ENCODE assay signal across 18 cellular contexts in genomic region chr3:194725346-194725745, GRCh38. TPM values are rescaled to one million over a fixed set of nuclear protein-coding genes. Genes with fewer than 3 reads are reported as not detected.
DNase-seq lines count a peak whose midpoint lies in the region; ATAC-seq and TF ChIP-seq lines count a peak whose summit lies in the region.
"Had no signal": no experiment of that assay in that cellular context is flagged by ENCODE, and none has a peak within 500 bp of the region (broad histone marks: within the 10 kb centered on the region; RNA-seq: fewer than 3 reads in every experiment).

No MANE protein-coding gene starts in this region.

- H3K27me3 Mint-ChIP-seq in endodermal cell (ENCODE audit: insufficient read depth) = no peaks in the 10 kb centered on the region
- peaks cover 0 to 2% of the 10 kb centered on the region in 2 donors for H3K27me3 Mint-ChIP-seq in natural killer cell (ENCODE audit: low read depth in 2 of 2)

- H3K79me1 ChIP-seq in IMR-90 (ENCODE audit: low read depth in 1 of 2, low read length in 2 of 2) = no peaks in the 10 kb centered on the region

- no peak overlapping the region for H2AK9ac ChIP-seq in IMR-90 (replicated peaks; ENCODE audit: low read depth, low read length, poor library complexity)

- no peaks in the 10 kb centered on the region for H3K9me3 ChIP-seq in cardiac muscle cell (ENCODE audit: low read depth)
- H3K9me3 ChIP-seq in IMR-90 (ENCODE audit: control insufficient read depth, insufficient read depth, low read length) = no peaks in the 10 kb centered on the region
- no peaks in the 10 kb centered on the region for H3K9me3 ChIP-seq in endodermal cell (ENCODE audit: control insufficient read depth, low read length)
- H3K9me3 ChIP-seq in hepatocyte (ENCODE audit: low read depth) = no peaks in the 10 kb centered on the region
- H3K9me3 ChIP-seq: A549; BLaER1 treated with 17β-estradiol and CSF1 and Interleukin-3, amounts not matched to agents 10 nM and 100 nM; Caco-2 had no signal

- H3K9me1 ChIP-seq in IMR-90 (ENCODE audit: insufficient read depth, low read length) = no peaks in the 10 kb centered on the region; the same call in 1 of the 2 replicates

- intact Hi-C loops in Right ventricle myocardium inferior (cut with DNase I) (no loop called here), IMR-90 (cut with micrococcal nuclease) (no loop called here), natural killer cell (cut with micrococcal nuclease) (no loop called here)

- no peak overlapping the region for H3K4me2 ChIP-seq in IMR-90 (ENCODE audit: low read depth, low read length)
- H3K4me2 ChIP-seq in hepatocyte = no peak overlapping the region
- H3K4me2 ChIP-seq: A549 had no signal

- H3K36me3 ChIP-seq in cardiac muscle cell (no peaks in the 10 kb centered on the region), IMR-90 (ENCODE audit: control insufficient read depth, insufficient read depth, low read length) (no peaks in the 10 kb centered on the region), endodermal cell (ENCODE audit: control insufficient read depth, insufficient read depth, low read length) (no peaks in the 10 kb centered on the region), hepatocyte (replicated peaks; ENCODE audit: insufficient read depth, low read depth) (no peaks in the 10 kb centered on the region)
- H3K36me3 ChIP-seq: BLaER1 treated with 17β-estradiol and CSF1 and Interleukin-3, amounts not matched to agents 10 nM and 100 nM had no signal

- no peaks in the 10 kb centered on the region for H3K79me2 ChIP-seq in hepatocyte

- no peak overlapping the region for H3K18ac ChIP-seq in IMR-90 (ENCODE audit: low read depth, low read length)

- dilution Hi-C loops in IMR-90 (cut with HindIII; ENCODE audit: low sequenced_read_pairs, unreplicated experiment) = no loop called here

- CTCF ChIA-PET in IMR-90 (lab: Yijun Ruan, JAX) = no interaction called here

- H2BK15ac ChIP-seq in IMR-90 (ENCODE audit: low read depth, low read length) = no peak overlapping the region

- no peak overlapping the region for H4K8ac ChIP-seq in IMR-90 (ENCODE audit: low read depth in 2 of 2, low read length in 2 of 2)

- no peak overlapping the region for H4K5ac ChIP-seq in IMR-90 (ENCODE audit: low read depth, low read length)

- H3K27ac ChIP-seq in cardiac muscle cell (peak overlapping the region; percentile 88), IMR-90 (ENCODE audit: insufficient read depth, low read length) (no peak overlapping the region), endodermal cell (ENCODE audit: low read depth, low read length) (no peak overlapping the region), hepatocyte (no peak overlapping the region)
- H3K27ac ChIP-seq: 22Rv1; A549; BLaER1 treated with 17β-estradiol and CSF1 and Interleukin-3, amounts not matched to agents 10 nM and 100 nM; C4-2B had no signal

- H3K4me3 Mint-ChIP-seq in endodermal cell (no peak overlapping the region), natural killer cell (no peak overlapping the region)
- H3K4me3 Mint-ChIP-seq: B cell; CD4-positive, alpha-beta T cell; CD8-positive, alpha-beta T cell had no signal

- BruUV-seq in IMR-90 (replicated peaks; lab: Mats Ljungman, UMichigan) = no TSS peak

- DNase-seq in cardiac muscle cell (ENCODE audit: low read depth in 1 of 2, low spot score in 1 of 2) = peak in 1 of 2 donors; percentile 77
- no peak for DNase-seq in Right ventricle myocardium inferior (ENCODE audit: missing footprints)
- DNase-seq in IMR-90 = no peak
- DNase-seq in endodermal cell = no peak
- DNase-seq in natural killer cell = no peak
- no peak for DNase-seq in hepatocyte (ENCODE audit: low spot score)
- DNase-seq: AML-193; Caco-2; Calu3; CD4-positive, alpha-beta T cell; CD8-positive, alpha-beta T cell; DMS79 treated with DMSO at 0.1 percent for 48 hours; GF-D8 had no signal

- no peak overlapping the region for H2BK120ac ChIP-seq in IMR-90 (ENCODE audit: low read depth, low read length)

- H3K36me3 Mint-ChIP-seq in endodermal cell (ENCODE audit: low read depth) (no peaks in the 10 kb centered on the region), natural killer cell (no peaks in the 10 kb centered on the region)
- H3K36me3 Mint-ChIP-seq: CD8-positive, alpha-beta T cell had no signal

- no peak overlapping the region for H4K91ac ChIP-seq in IMR-90 (ENCODE audit: insufficient read depth, low read depth, low read length)

- peaks cover 34% of the 10 kb centered on the region for H3K4me1 ChIP-seq in cardiac muscle cell (ENCODE audit: low read depth)
- H3K4me1 ChIP-seq in IMR-90 (ENCODE audit: control insufficient read depth, insufficient read depth, low read length) = peaks cover 5% of the 10 kb centered on the region; the same call in 1 of the 2 replicates
- H3K4me1 ChIP-seq in endodermal cell (ENCODE audit: control insufficient read depth, insufficient read depth, low read length) = peaks cover 3% of the 10 kb centered on the region
- H3K4me1 ChIP-seq in hepatocyte (ENCODE audit: insufficient read depth) = peaks cover 10% of the 10 kb centered on the region

- TF ChIP-seq RAD21 in IMR-90 (IDR thresholded peaks at IDR 0.05; ENCODE audit: low read length) = no peak

- no peaks in the 10 kb centered on the region for H3K9me2 ChIP-seq in hepatocyte (replicated peaks; ENCODE audit: insufficient read depth)

- TF ChIP-seq POLR2A in IMR-90 (IDR thresholded peaks at IDR 0.05; ENCODE audit: low read depth, low read length) = no peak

- no peak overlapping the region for H2BK5ac ChIP-seq in IMR-90 (ENCODE audit: low read depth, low read length, poor library complexity, severe bottlenecking)

- H3K4me3 ChIP-seq in cardiac muscle cell = no peak overlapping the region
- no peak overlapping the region for H3K4me3 ChIP-seq in IMR-90 (ENCODE audit: insufficient read depth, low read depth, low read length)
- H3K4me3 ChIP-seq in endodermal cell (ENCODE audit: low read length) = no peak overlapping the region
- no peak overlapping the region for H3K4me3 ChIP-seq in hepatocyte
- H3K4me3 ChIP-seq: A549; BLaER1 treated with 17β-estradiol and CSF1 and Interleukin-3, amounts not matched to agents 10 nM and 100 nM had no signal

- H3K4me1 Mint-ChIP-seq in endodermal cell (peaks cover 43% of the 10 kb centered on the region), natural killer cell (no peaks in the 10 kb centered on the region)

- H3K27me3 ChIP-seq in cardiac muscle cell (no peaks in the 10 kb centered on the region), IMR-90 (ENCODE audit: control insufficient read depth, insufficient read depth, low read length) (peaks cover 25% of the 10 kb centered on the region), endodermal cell (ENCODE audit: control insufficient read depth, insufficient read depth, low read length, poor library complexity, severe bottlenecking) (no peaks in the 10 kb centered on the region), hepatocyte (no peaks in the 10 kb centered on the region)
- H3K27me3 ChIP-seq: BLaER1 treated with 17β-estradiol and CSF1 and Interleukin-3, amounts not matched to agents 10 nM and 100 nM had no signal

- in situ Hi-C loops in IMR-90 (cut with MboI; ENCODE audit: low sequenced_read_pairs) = no loop called here

- H4K20me1 ChIP-seq in IMR-90 (ENCODE audit: insufficient read depth, low read length) = no peaks in the 10 kb centered on the region
- no peaks in the 10 kb centered on the region for H4K20me1 ChIP-seq in hepatocyte (ENCODE audit: insufficient read depth, poor library complexity, severe bottlenecking)
- H4K20me1 ChIP-seq: BLaER1 treated with 17β-estradiol and CSF1 and Interleukin-3, amounts not matched to agents 10 nM and 100 nM had no signal

- POLR2A ChIA-PET in IMR-90 (lab: Charles Lee; ENCODE audit: unreplicated experiment) = no interaction called here

- peak overlapping the region; percentile 9 for H3K27ac Mint-ChIP-seq in endodermal cell
- H3K27ac Mint-ChIP-seq in natural killer cell = no peak overlapping the region
- H3K27ac Mint-ChIP-seq: B cell; CD4-positive, alpha-beta T cell; CD8-positive, alpha-beta T cell had no signal

- H2BK20ac ChIP-seq in IMR-90 (ENCODE audit: low read depth, low read length) = no peak overlapping the region

- no peak overlapping the region for H3K23ac ChIP-seq in IMR-90 (ENCODE audit: low read depth, low read length)

- H2AK5ac ChIP-seq in IMR-90 (ENCODE audit: low read depth, low read length) = peak overlapping the region; percentile 23; the same call in 1 of the 2 replicates

- H2AFZ ChIP-seq in IMR-90 (replicated peaks; ENCODE audit: low read length, poor library complexity) (no peak overlapping the region), hepatocyte (no peak overlapping the region)

- TF ChIP-seq CTCF in cardiac muscle cell (IDR thresholded peaks at IDR 0.05; ENCODE audit: low read depth, low read length) (no peak), IMR-90 (conservative IDR thresholded peaks at IDR 0.05; ENCODE audit: low read depth, low read length) (no peak), endodermal cell (conservative IDR thresholded peaks at IDR 0.05) (no peak), natural killer cell (IDR thresholded peaks at IDR 0.05) (no peak), hepatocyte (IDR thresholded peaks at IDR 0.05; ENCODE audit: poor library complexity) (no peak)

- ATAC-seq in Right ventricle myocardium inferior (no peak), IMR-90 (ENCODE audit: low read depth) (no peak), natural killer cell (no peak)
- ATAC-seq: A549; CD8-positive, alpha-beta T cell had no signal

- H3K4ac ChIP-seq in IMR-90 (ENCODE audit: low read depth, low read length) = no peak overlapping the region

- no peak overlapping the region for H3K56ac ChIP-seq in IMR-90 (ENCODE audit: extremely low read depth, insufficient read depth, low read length)

- no peaks in the 10 kb centered on the region for H3K9me3 Mint-ChIP-seq in endodermal cell
- no peaks in the 10 kb centered on the region for H3K9me3 Mint-ChIP-seq in natural killer cell
- H3K9me3 Mint-ChIP-seq: CD4-positive, alpha-beta T cell; CD8-positive, alpha-beta T cell had no signal

- 74% methylated on average over 5 of the region's 5 CpGs; no CpG with 5 or more reads in 1 of the 2 experiments for WGBS in IMR-90 (ENCODE audit: extremely low coverage in 2 of 2, insufficient read length in 1 of 2), 2 experiments
- WGBS in endodermal cell (ENCODE audit: insufficient coverage in 1 of 2, insufficient read length in 1 of 2), 2 experiments = 89 to 96% methylated on average over 5 of the region's 5 CpGs
- WGBS in hepatocyte (ENCODE audit: low lambda C conversion rate, missing lambda C conversion rate) = 67% methylated on average over 5 of the region's 5 CpGs

- no peak overlapping the region for H3K9ac ChIP-seq in IMR-90 (ENCODE audit: low read depth, low read length)
- no peak overlapping the region for H3K9ac ChIP-seq in endodermal cell (ENCODE audit: extremely low read depth, low read length, poor library complexity, severe bottlenecking)
- H3K9ac ChIP-seq: BLaER1 treated with 17β-estradiol and CSF1 and Interleukin-3, amounts not matched to agents 10 nM and 100 nM had no signal

- no peak overlapping the region for H3K14ac ChIP-seq in IMR-90 (replicated peaks; ENCODE audit: low read depth, low read length)

RNA-seq across cellular contexts. Expression of gene FAM43A, which starts 39.7 kb away (rescaled TPM):
- 11.9 and 18.3 TPM in 2 replicates for total RNA-seq in cardiac muscle cell
- polyA plus RNA-seq in cardiac muscle cell = 4.9 and 13.7 TPM in 2 replicates
- 15.7 TPM for total RNA-seq in Right ventricle myocardium inferior
- total RNA-seq in IMR-90 (2012; rRNA removed) = 3.0 and 3.1 TPM in 2 replicates
- 11.2 and 11.5 TPM in 2 replicates for polyA plus RNA-seq in IMR-90 (2012; rRNA removed)
- 8.8 and 20.4 TPM in 2 replicates for polyA plus RNA-seq in IMR-90 (2012; cell fraction: cytosol; rRNA removed)
- polyA plus RNA-seq in IMR-90 (2012; cell fraction: nucleus; rRNA removed; ENCODE audit: low replicate concordance) = 30.0 and 63.1 TPM in 2 replicates
- 1 to 10 TPM in 1 of 2 donors, under 1 TPM in 1; 0.58 to 4.4 TPM for total RNA-seq in endodermal cell
- 6.2 TPM for polyA plus RNA-seq in endodermal cell (2013, experiment 1 of 2)
- 5.7 TPM for polyA plus RNA-seq in endodermal cell (2013, experiment 2 of 2)
- total RNA-seq in natural killer cell = 10 to 100 TPM; 13.2 to 35.2 (median 21.6) TPM
- total RNA-seq in hepatocyte = 18.9 and 20.3 TPM in 2 replicates
- 24.9 and 29.7 TPM in 2 replicates for polyA plus RNA-seq in hepatocyte

RNA-seq across cellular contexts. Expression of gene LSG1, which starts 53.4 kb away (rescaled TPM):
- total RNA-seq in cardiac muscle cell (15.7 and 22.5 TPM in 2 replicates), Right ventricle myocardium inferior (20.9 TPM), IMR-90 (2012; rRNA removed) (45.2 and 46.7 TPM in 2 replicates), endodermal cell (10 to 100 TPM; 38.3 to 44.7 TPM), natural killer cell (10 to 100 TPM; 56.4 to 67.6 (median 64.9) TPM), hepatocyte (29.5 and 36.0 TPM in 2 replicates)
- polyA plus RNA-seq in cardiac muscle cell (20.3 and 31.5 TPM in 2 replicates), IMR-90 (2012; rRNA removed) (25.2 and 26.8 TPM in 2 replicates), hepatocyte (25.4 and 27.0 TPM in 2 replicates)
- 4.7 and 9.8 TPM in 2 replicates for polyA plus RNA-seq in IMR-90 (2012; cell fraction: cytosol; rRNA removed)
- polyA plus RNA-seq in IMR-90 (2012; cell fraction: nucleus; rRNA removed; ENCODE audit: low replicate concordance) = 14.1 and 59.8 TPM in 2 replicates
- polyA plus RNA-seq in endodermal cell (2013, experiment 1 of 2) = 31.6 TPM
- 30.8 TPM for polyA plus RNA-seq in endodermal cell (2013, experiment 2 of 2)
